Comparison of ENCODE assay signal across 8 cellular contexts in the genomic region with DNA sequence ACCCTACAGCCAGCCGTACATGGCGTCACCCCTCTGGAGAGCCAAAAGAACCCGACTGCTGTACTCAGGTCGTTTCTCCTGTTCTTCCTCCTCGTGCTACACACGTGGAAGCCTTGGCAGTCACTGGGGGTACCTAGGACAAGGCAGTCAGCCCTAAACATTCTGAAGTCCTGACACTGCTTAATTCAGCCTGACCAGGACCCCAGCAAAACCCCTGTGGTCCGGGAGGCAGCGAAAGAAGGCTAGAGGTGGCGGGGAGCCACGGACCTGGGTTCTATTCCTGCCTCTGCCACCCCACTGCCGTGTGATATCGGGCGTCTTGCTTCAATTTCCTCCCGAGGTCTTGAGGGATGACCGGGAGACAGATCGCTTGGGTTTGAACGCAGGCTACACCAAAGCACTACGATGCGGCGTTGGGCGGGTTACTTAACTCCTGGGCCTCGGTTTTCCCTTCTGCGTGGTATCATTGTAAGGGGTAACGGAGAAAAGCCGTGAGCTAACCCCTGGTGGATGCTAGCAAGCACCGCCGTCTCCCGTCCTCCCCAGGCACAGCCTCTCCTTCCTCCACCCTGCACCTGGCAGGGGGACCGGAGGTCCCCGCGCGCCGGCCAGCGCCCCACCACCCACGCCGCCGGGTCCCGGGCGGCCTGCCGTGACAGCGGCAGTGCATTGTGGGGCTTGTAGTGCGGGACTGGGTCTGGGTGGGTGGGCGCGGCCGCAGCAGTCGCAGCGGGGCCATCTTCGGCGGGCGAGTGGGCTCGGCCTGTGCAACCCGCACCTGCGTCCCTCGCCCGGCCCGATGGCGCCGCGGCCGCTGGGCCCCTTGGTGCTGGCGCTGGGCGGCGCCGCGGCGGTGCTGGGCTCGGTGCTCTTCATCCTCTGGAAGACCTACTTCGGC. TPM values are rescaled to one million over a fixed set of nuclear protein-coding genes. Genes with fewer than 3 reads are reported as not detected.
DNase-seq lines count a peak whose midpoint lies in the region; ATAC-seq, FAIRE-seq and TF ChIP-seq lines count a peak whose summit lies in the region.

A gene with protein sequence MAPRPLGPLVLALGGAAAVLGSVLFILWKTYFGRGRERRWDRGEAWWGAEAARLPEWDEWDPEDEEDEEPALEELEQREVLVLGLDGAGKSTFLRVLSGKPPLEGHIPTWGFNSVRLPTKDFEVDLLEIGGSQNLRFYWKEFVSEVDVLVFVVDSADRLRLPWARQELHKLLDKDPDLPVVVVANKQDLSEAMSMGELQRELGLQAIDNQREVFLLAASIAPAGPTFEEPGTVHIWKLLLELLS (plus strand): TSS at position 723 of the 898 bp plus-strand sequence. CDS start 77 bp downstream, at position 800.

- peak in 1 of 2 donors; percentile 17 for ATAC-seq in CD4-positive, CD25-positive, alpha-beta regulatory T cell (ENCODE audit: low read depth in 2 of 2)
- peak; percentile 38 for ATAC-seq in GM23338
- ATAC-seq in PC-3: peak; percentile 3; the same call in 1 of the 2 replicates
- peak in 2 of 4 donors; percentile 7 to 39 for ATAC-seq in pancreas

- peaks cover 0 to 36% (median 16%) of the 10 kb centered on the region in 4 donors for H3K4me1 Mint-ChIP-seq in CD4-positive, CD25-positive, alpha-beta regulatory T cell
- H3K4me1 Mint-ChIP-seq in GM23338 (peaks cover 3% of the 10 kb centered on the region; the same call in 2 of the 3 replicates), type B pancreatic cell (ENCODE audit: unreplicated experiment) (peaks cover 10% of the 10 kb centered on the region)
- peaks cover 25% of the 10 kb centered on the region for H3K4me1 Mint-ChIP-seq in activated naive CD4-positive, alpha-beta T cell treated with anti-CD3 and anti-CD28 coated beads, Interleukin-2, amount 50 U/mL, for 24 hours

- no peaks in the 10 kb centered on the region for H3K27me3 ChIP-seq in CD4-positive, CD25-positive, alpha-beta regulatory T cell (ENCODE audit: control insufficient read depth, insufficient read depth, low read length)
- H3K27me3 ChIP-seq in GM23338 (ENCODE audit: insufficient read depth) (peaks cover 57% of the 10 kb centered on the region), PC-3 (ENCODE audit: low read length) (no peaks in the 10 kb centered on the region), cardiac muscle cell (peaks cover 27% of the 10 kb centered on the region), pancreas (no peaks in the 10 kb centered on the region)

- H3K9ac ChIP-seq in PC-3 (ENCODE audit: low read length): no peak within 1 kb of the TSS

- no peaks in the 10 kb centered on the region for H3F3A ChIP-seq in GM23338 (replicated peaks; ENCODE audit: low read depth)
- no peaks in the 10 kb centered on the region for H3F3A ChIP-seq in PC-3 (ENCODE audit: low read length, unreplicated experiment)

- H3K9me3 ChIP-seq in CD4-positive, CD25-positive, alpha-beta regulatory T cell (ENCODE audit: control insufficient read depth in 2 of 2, low read length in 2 of 2): no peaks in the 10 kb centered on the region
- H3K9me3 ChIP-seq in PC-3 (ENCODE audit: low read length): no peaks in the 10 kb centered on the region
- H3K9me3 ChIP-seq in cardiac muscle cell (ENCODE audit: low read depth): no peaks in the 10 kb centered on the region
- H3K9me3 ChIP-seq in pancreas: no peaks in the 10 kb centered on the region

- H4K20me1 ChIP-seq in GM23338 (replicated peaks; ENCODE audit: insufficient read depth): peaks cover 3% of the 10 kb centered on the region; the same call in 1 of the 2 replicates
- H4K20me1 ChIP-seq in PC-3 (ENCODE audit: low read length): no peaks in the 10 kb centered on the region

- H2AFZ ChIP-seq in GM23338 (peak within 1 kb of the TSS; percentile 96), PC-3 (ENCODE audit: low read length) (no peak within 1 kb of the TSS)

- H3K4me3 ChIP-seq in CD4-positive, CD25-positive, alpha-beta regulatory T cell (ENCODE audit: low read depth, low read length): peak within 1 kb of the TSS; percentile 77
- H3K4me3 ChIP-seq in GM23338 (peak within 1 kb of the TSS; percentile 83), PC-3 (ENCODE audit: low read length) (peak within 1 kb of the TSS; percentile 27; the same call in 1 of the 2 replicates), cardiac muscle cell (peak within 1 kb of the TSS; percentile 87), pancreas (peak within 1 kb of the TSS; percentile 52 to 83 (median 69))

- intact Hi-C loops in PC-3 (cut with micrococcal nuclease) (no loop called here), pancreas (cut with DNase I) (no loop called here)

- 11 to 16% methylated on average over 55 to 68 of the region's 68 CpGs for WGBS in pancreas, 2 donors

- POLR2A ChIA-PET in PC-3 (lab: Charles Lee; ENCODE audit: unreplicated experiment): no interaction called here

- DNase-seq in CD4-positive, CD25-positive, alpha-beta regulatory T cell: peak; percentile 46 to 58 (median 54)
- DNase-seq in GM23338 (ENCODE audit: low spot score): peak; percentile 65
- DNase-seq in PC-3: no peak
- peak; percentile 42 to 63 for DNase-seq in cardiac muscle cell (ENCODE audit: low read depth in 1 of 2, low spot score in 1 of 2)
- peak in 3 of 6 donors; percentile 23 to 38 (median 30) for DNase-seq in pancreas
- no peak for DNase-seq in type B pancreatic cell (ENCODE audit: extremely low spot score, unreplicated experiment)
- no peak for DNase-seq in LoVo (ENCODE audit: low spot score)

- H3K4me3 Mint-ChIP-seq in CD4-positive, CD25-positive, alpha-beta regulatory T cell: peak within 1 kb of the TSS; percentile 86 to 95 (median 88)
- H3K4me3 Mint-ChIP-seq in GM23338 (peak within 1 kb of the TSS; percentile 72), type B pancreatic cell (peak within 1 kb of the TSS; percentile 87)
- H3K4me3 Mint-ChIP-seq in activated naive CD4-positive, alpha-beta T cell treated with anti-CD3 and anti-CD28 coated beads, Interleukin-2, amount 50 U/mL, for 24 hours: peak within 1 kb of the TSS; percentile 77

- peaks cover 14% of the 10 kb centered on the region for H3K36me3 Mint-ChIP-seq in CD4-positive, CD25-positive, alpha-beta regulatory T cell
- H3K36me3 Mint-ChIP-seq in GM23338 (ENCODE audit: low read depth): peaks cover 15% of the 10 kb centered on the region
- peaks cover 9% of the 10 kb centered on the region for H3K36me3 Mint-ChIP-seq in activated naive CD4-positive, alpha-beta T cell treated with anti-CD3 and anti-CD28 coated beads, Interleukin-2, amount 50 U/mL, for 24 hours
- H3K36me3 Mint-ChIP-seq in type B pancreatic cell: peaks cover 10% of the 10 kb centered on the region

- no peaks in the 10 kb centered on the region for H3K9me3 Mint-ChIP-seq in CD4-positive, CD25-positive, alpha-beta regulatory T cell
- H3K9me3 Mint-ChIP-seq in GM23338 (no peaks in the 10 kb centered on the region), type B pancreatic cell (no peaks in the 10 kb centered on the region)
- H3K9me3 Mint-ChIP-seq in activated naive CD4-positive, alpha-beta T cell treated with anti-CD3 and anti-CD28 coated beads, Interleukin-2, amount 50 U/mL, for 24 hours: no peaks in the 10 kb centered on the region

- H3K4me2 ChIP-seq in GM23338: peak within 1 kb of the TSS; percentile 88
- H3K4me2 ChIP-seq in PC-3 (ENCODE audit: low read length): peak within 1 kb of the TSS; percentile 60

- H3K79me2 ChIP-seq in GM23338 (replicated peaks; ENCODE audit: insufficient read depth) (peaks cover 12% of the 10 kb centered on the region), PC-3 (ENCODE audit: low read length) (peaks cover 15% of the 10 kb centered on the region)

- H3K27me3 Mint-ChIP-seq in CD4-positive, CD25-positive, alpha-beta regulatory T cell: no peaks in the 10 kb centered on the region
- peaks cover 44% of the 10 kb centered on the region for H3K27me3 Mint-ChIP-seq in GM23338 (ENCODE audit: insufficient read depth, low read depth, poor library complexity)
- no peaks in the 10 kb centered on the region for H3K27me3 Mint-ChIP-seq in activated naive CD4-positive, alpha-beta T cell treated with anti-CD3 and anti-CD28 coated beads, Interleukin-2, amount 50 U/mL, for 24 hours
- H3K27me3 Mint-ChIP-seq in type B pancreatic cell: peaks cover 11% of the 10 kb centered on the region

- CTCF ChIA-PET in PC-3 (lab: Charles Lee): no interaction called here

- peaks cover 37% of the 10 kb centered on the region for H3K4me1 ChIP-seq in CD4-positive, CD25-positive, alpha-beta regulatory T cell (ENCODE audit: control insufficient read depth, insufficient read depth, low read length, poor library complexity, severe bottlenecking)
- H3K4me1 ChIP-seq in GM23338 (ENCODE audit: insufficient read depth): peaks cover 3% of the 10 kb centered on the region; the same call in 1 of the 2 replicates
- H3K4me1 ChIP-seq in PC-3 (ENCODE audit: insufficient read depth, low read length): peaks cover 6% of the 10 kb centered on the region; the same call in 1 of the 2 replicates
- H3K4me1 ChIP-seq in cardiac muscle cell (ENCODE audit: low read depth): peaks cover 3% of the 10 kb centered on the region
- H3K4me1 ChIP-seq in pancreas: peaks cover 0 to 7% (median 0%) of the 10 kb centered on the region in 3 donors

- FAIRE-seq in pancreas (lab: Jason Lieb, UNC): no peak

- no TSS peak for BruUV-seq in PC-3 (replicated peaks; lab: Mats Ljungman, UMichigan)

- H3K9me2 ChIP-seq in GM23338 (ENCODE audit: insufficient read depth): no peaks in the 10 kb centered on the region
- no peaks in the 10 kb centered on the region for H3K9me2 ChIP-seq in PC-3 (replicated peaks; ENCODE audit: low read length)

- peak within 1 kb of the TSS; percentile 51 for H3K27ac ChIP-seq in CD4-positive, CD25-positive, alpha-beta regulatory T cell (ENCODE audit: insufficient read depth, low read length, poor library complexity, severe bottlenecking)
- H3K27ac ChIP-seq in GM23338 (ENCODE audit: low read depth) (no peak within 1 kb of the TSS), PC-3 (ENCODE audit: low read length) (no peak within 1 kb of the TSS), cardiac muscle cell (no peak within 1 kb of the TSS), pancreas (no peak within 1 kb of the TSS)

- H3K27ac Mint-ChIP-seq in CD4-positive, CD25-positive, alpha-beta regulatory T cell: peak within 1 kb of the TSS; percentile 79 to 89 (median 83)
- no peak within 1 kb of the TSS for H3K27ac Mint-ChIP-seq in GM23338
- peak within 1 kb of the TSS; percentile 35 for H3K27ac Mint-ChIP-seq in activated naive CD4-positive, alpha-beta T cell treated with anti-CD3 and anti-CD28 coated beads, Interleukin-2, amount 50 U/mL, for 24 hours
- H3K27ac Mint-ChIP-seq in type B pancreatic cell: no peak within 1 kb of the TSS

- no peak for TF ChIP-seq CTCF in GM23338 (conservative IDR thresholded peaks at IDR 0.05; ENCODE audit: low read depth in 2 of 2)
- TF ChIP-seq CTCF in PC-3 (conservative IDR thresholded peaks at IDR 0.05; ENCODE audit: low read depth, low read length): no peak
- TF ChIP-seq CTCF in cardiac muscle cell (IDR thresholded peaks at IDR 0.05; ENCODE audit: low read depth, low read length): no peak
- TF ChIP-seq CTCF in pancreas (IDR thresholded peaks at IDR 0.05): no peak
- no peak for TF ChIP-seq CTCF in type B pancreatic cell (conservative IDR thresholded peaks at IDR 0.05)

- peaks cover under 1% of the 10 kb centered on the region for H3K36me3 ChIP-seq in CD4-positive, CD25-positive, alpha-beta regulatory T cell (ENCODE audit: control insufficient read depth, insufficient read depth, low read length)
- H3K36me3 ChIP-seq in GM23338 (ENCODE audit: insufficient read depth): no peaks in the 10 kb centered on the region
- H3K36me3 ChIP-seq in PC-3 (ENCODE audit: low read depth, low read length): no peaks in the 10 kb centered on the region
- peaks cover 6% of the 10 kb centered on the region for H3K36me3 ChIP-seq in cardiac muscle cell
- no peaks in the 10 kb centered on the region for H3K36me3 ChIP-seq in pancreas

RNA-seq across cellular contexts. Expression of the gene that starts here (rescaled TPM):
- total RNA-seq in CD4-positive, CD25-positive, alpha-beta regulatory T cell: 4.8 TPM
- 1 to 10 TPM; 1.6 to 2.3 (median 2.1) TPM for polyA plus RNA-seq in CD4-positive, CD25-positive, alpha-beta regulatory T cell
- total RNA-seq in GM23338 (2014; rRNA removed; shearing (Covaris generic)): 6.7 and 7.9 TPM in 2 replicates
- polyA plus RNA-seq in GM23338 (2016; fragmentation: Nextera tagmentation; extraction: Ambion mirVana): 2.0 and 2.5 TPM in 2 replicates
- 0.15 and 2.6 TPM in 2 replicates for total RNA-seq in PC-3 (2014; rRNA removed)
- 10.3 and 29.5 TPM in 2 replicates for total RNA-seq in cardiac muscle cell
- polyA plus RNA-seq in cardiac muscle cell: 7.8 and 9.6 TPM in 2 replicates
- total RNA-seq in pancreas: 1 to 10 TPM in 5 of 6 donors, under 1 TPM in 1; 0.95 to 5.3 (median 1.7) TPM
- 1 to 10 TPM; 3.0 to 4.0 TPM for polyA plus RNA-seq in pancreas
- 12.4 and 23.4 TPM in 2 replicates for total RNA-seq in type B pancreatic cell (ENCODE audit: low replicate concordance)

Comparison
In these comparisons a context has a peak if more than half of its experiments do, and no peak if none do; other contexts are left out.
1. DNase-seq: peak in CD4-positive, CD25-positive, alpha-beta regulatory T cell (3 of 3), GM23338 (single experiment) and cardiac muscle cell (2 of 2); none in PC-3 (single experiment), type B pancreatic cell (single experiment) and LoVo (single experiment).
2. H3K4me3 ChIP-seq: peak in every context shown above with its lines; median percentile 87 in cardiac muscle cell; 83 in GM23338; 77 in CD4-positive, CD25-positive, alpha-beta regulatory T cell; 69 in pancreas; 27 in PC-3.
3. H3K27ac Mint-ChIP-seq: peak in CD4-positive, CD25-positive, alpha-beta regulatory T cell (3 of 3) and activated naive CD4-positive, alpha-beta T cell treated with anti-CD3 and anti-CD28 coated beads, Interleukin-2, amount 50 U/mL, for 24 hours (single experiment); none in GM23338 (single experiment) and type B pancreatic cell (single experiment).
4. Peak in every context shown above with its lines, with median percentiles within 50 percentile points of each other: H3K4me3 Mint-ChIP-seq.